Comparison of ENCODE assay signal across 27 cellular contexts in the genomic region with DNA sequence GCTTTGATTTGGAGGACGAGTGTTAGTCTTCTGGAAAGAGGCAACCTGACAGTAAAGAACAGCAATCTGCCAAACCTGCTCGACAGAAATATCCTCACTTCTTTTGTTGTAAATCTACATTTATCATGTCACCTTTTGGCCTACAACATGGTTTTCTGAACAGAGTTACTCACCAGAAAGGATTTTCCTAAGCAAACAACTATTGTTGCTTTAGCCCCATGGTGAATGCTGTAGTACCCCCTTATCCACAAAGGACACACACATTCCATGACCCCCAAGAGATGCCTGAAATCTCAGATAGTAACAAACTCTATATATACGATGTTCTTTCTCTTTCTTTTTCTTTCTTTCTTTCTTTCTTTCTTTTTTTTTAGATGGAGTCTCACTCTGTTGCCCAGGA. TPM values are rescaled to one million over a fixed set of nuclear protein-coding genes. Genes with fewer than 3 reads are reported as not detected.
DNase-seq lines count a peak whose midpoint lies in the region; ATAC-seq, FAIRE-seq and TF ChIP-seq lines count a peak whose summit lies in the region.
"Had no signal": no experiment of that assay in that cellular context is flagged by ENCODE, and none has a peak within 500 bp of the region (broad histone marks: within the 10 kb centered on the region; RNA-seq: fewer than 3 reads in every experiment).

No MANE protein-coding gene starts in this region.

- no peak overlapping the region for H4K91ac ChIP-seq in mesenchymal stem cell (ENCODE audit: low read length)

- H3K4me2 ChIP-seq in A549, result peak overlapping the region; percentile 21
- H3K4me2 ChIP-seq in KMS-11, result peak overlapping the region; percentile 50; the same call in 1 of the 2 replicates
- H3K4me2 ChIP-seq in mesenchymal stem cell (ENCODE audit: low read length, poor library complexity, severe bottlenecking), result no peak overlapping the region
- H3K4me2 ChIP-seq: BLaER1 treated with 17β-estradiol and CSF1 and Interleukin-3, amounts not matched to agents 10 nM and 100 nM had no signal

- no peak for TF ChIP-seq EP300 in A549 (IDR thresholded peaks at IDR 0.05)

- no peak overlapping the region for H2BK12ac ChIP-seq in mesenchymal stem cell (ENCODE audit: low read length in 2 of 2)

- H3K79me1 ChIP-seq in mesenchymal stem cell (replicated peaks; ENCODE audit: low read length, poor library complexity, severe bottlenecking), result no peaks in the 10 kb centered on the region

- no peaks in the 10 kb centered on the region for H3K9me3 ChIP-seq in A549
- H3K9me3 ChIP-seq in mesenchymal stem cell (ENCODE audit: control insufficient read depth, low read length), result no peaks in the 10 kb centered on the region
- H3K9me3 ChIP-seq: BLaER1 treated with 17β-estradiol and CSF1 and Interleukin-3, amounts not matched to agents 10 nM and 100 nM; gastrocnemius medialis; right atrium auricular region; transverse colon had no signal

- H3K36me3 ChIP-seq in KMS-11 (ENCODE audit: insufficient read depth) (no peaks in the 10 kb centered on the region), mesenchymal stem cell (ENCODE audit: control insufficient read depth in 1 of 2, insufficient read depth in 2 of 2, low read depth in 1 of 2, low read length in 2 of 2) (no peaks in the 10 kb centered on the region)
- H3K36me3 ChIP-seq: BLaER1 treated with 17β-estradiol and CSF1 and Interleukin-3, amounts not matched to agents 10 nM and 100 nM; gastrocnemius medialis; right atrium auricular region; transverse colon had no signal

- H3K79me2 ChIP-seq in KMS-11 (ENCODE audit: insufficient read depth, low read depth), result no peaks in the 10 kb centered on the region

- H3K4me1 ChIP-seq in A549 (peaks cover 6% of the 10 kb centered on the region; the same call in 2 of the 3 replicates), KMS-11 (ENCODE audit: low read depth, poor library complexity, severe bottlenecking) (peaks cover 31% of the 10 kb centered on the region), mesenchymal stem cell (ENCODE audit: control insufficient read depth, insufficient read depth, low read depth, low read length) (peaks cover 10% of the 10 kb centered on the region)
- H3K4me1 ChIP-seq: right atrium auricular region, transverse colon had no signal

- H3K27me3 ChIP-seq in KMS-11 (ENCODE audit: insufficient read depth, low read depth) (no peaks in the 10 kb centered on the region), mesenchymal stem cell (ENCODE audit: control insufficient read depth in 1 of 2, insufficient read depth in 1 of 2, low read length in 2 of 2) (no peaks in the 10 kb centered on the region)
- H3K27me3 ChIP-seq: BLaER1 treated with 17β-estradiol and CSF1 and Interleukin-3, amounts not matched to agents 10 nM and 100 nM; dorsolateral prefrontal cortex; gastrocnemius medialis; right atrium auricular region; transverse colon had no signal

- DNase-seq in A549 (ENCODE audit: low read depth in 1 of 2, low spot score in 1 of 2), result no peak
- DNase-seq in choroid plexus epithelial cell (ENCODE audit: low read depth), result peak; percentile 57
- DNase-seq in mesenchymal stem cell, result peak; percentile 6
- no peak for DNase-seq in NCI-H345 (lab: John Stamatoyannopoulos, UW)
- DNase-seq in stimulated activated CD4-positive, alpha-beta T cell treated with anti-CD3 and anti-CD28 coated beads, Interleukin-12 subunit alpha, Interleukin-12 subunit beta, amount 100 ng/mL, for 4 hours, result no peak
- no peak for DNase-seq in activated CD4-positive, alpha-beta T cell treated with anti-CD3 and anti-CD28 coated beads, Interleukin-2, amount 50 U/mL, for 1 hour
- DNase-seq: ACHN; activated B cell treated with CpG ODN at 0.5 μM for 24 hours; activated CD4-positive, alpha-beta memory T cell treated with anti-CD3 and anti-CD28 coated beads for 36 hours; activated effector memory CD4-positive, alpha-beta T cell treated with anti-CD3 and anti-CD28 coated beads, Interleukin-2, amount 50 U/mL, for 16 hours; activated naive CD8-positive, alpha-beta T cell treated with anti-CD3 and anti-CD28 coated beads, Interleukin-2, amount 50 U/mL, for 24 hours; caudate nucleus; dorsolateral prefrontal cortex; erythroblast; gastrocnemius medialis; GF-D8; HCEC 1CT; KBM-7; kidney; NCI-H1694 treated with DMSO at 0.1 percent for 48 hours; NCI-H748 treated with DMSO at 0.1 percent for 48 hours; T1000; transverse colon had no signal

- TF ChIP-seq POLR2A in A549 (IDR thresholded peaks at IDR 0.05; ENCODE audit: low read length), result no peak

- no peak overlapping the region for H3K18ac ChIP-seq in mesenchymal stem cell (ENCODE audit: low read depth in 1 of 2, low read length in 2 of 2)

- H3K9ac ChIP-seq in KMS-11, result no peak overlapping the region
- no peak overlapping the region for H3K9ac ChIP-seq in mesenchymal stem cell (ENCODE audit: low read length)
- H3K9ac ChIP-seq: BLaER1 treated with 17β-estradiol and CSF1 and Interleukin-3, amounts not matched to agents 10 nM and 100 nM had no signal

- ATAC-seq in A549 (no peak), GM18858 (IDR thresholded peaks at IDR 0.05; ENCODE audit: unreplicated experiment) (no peak)
- ATAC-seq: activated naive CD8-positive, alpha-beta T cell treated with anti-CD3 and anti-CD28 coated beads, Interleukin-2, amount 50 U/mL, for 24 hours; gastrocnemius medialis had no signal

- no peak overlapping the region for H3K14ac ChIP-seq in mesenchymal stem cell (ENCODE audit: low read length in 2 of 2)

- H2AK5ac ChIP-seq in mesenchymal stem cell (ENCODE audit: low read length, severe bottlenecking), result no peak overlapping the region

- 38% methylated on average over 3 of the region's 3 CpGs for WGBS in A549 (ENCODE audit: missing lambda C conversion rate)
- WGBS in mesenchymal stem cell, result 68% methylated on average over 3 of the region's 3 CpGs

- H3K23ac ChIP-seq in mesenchymal stem cell (ENCODE audit: low read length in 2 of 2), result no peak overlapping the region

- H4K20me1 ChIP-seq in KMS-11 (ENCODE audit: insufficient read depth), result no peaks in the 10 kb centered on the region
- H4K20me1 ChIP-seq: BLaER1 treated with 17β-estradiol and CSF1 and Interleukin-3, amounts not matched to agents 10 nM and 100 nM had no signal

- POLR2A ChIA-PET in A549 (lab: Yijun Ruan, JAX), result no interaction called here

- H3K27ac ChIP-seq in A549 (no peak overlapping the region), KMS-11 (no peak overlapping the region), mesenchymal stem cell (ENCODE audit: low read length, poor library complexity, severe bottlenecking) (no peak overlapping the region)
- H3K27ac ChIP-seq: BLaER1 treated with 17β-estradiol and CSF1 and Interleukin-3, amounts not matched to agents 10 nM and 100 nM; dorsolateral prefrontal cortex; gastrocnemius medialis; right atrium auricular region; transverse colon had no signal

- CTCF ChIA-PET in A549 (lab: Yijun Ruan, JAX), result no interaction called here

- no peak for FAIRE-seq in A549 (lab: Jason Lieb, UNC)
- FAIRE-seq: kidney had no signal

- TF ChIP-seq RAD21 in A549 (conservative IDR thresholded peaks at IDR 0.05 in 1 of 2, IDR thresholded peaks at IDR 0.05 in 1 of 2), result no peak

- H3K4me3 ChIP-seq in A549, result no peak overlapping the region
- no peak overlapping the region for H3K4me3 ChIP-seq in KMS-11 (IDR thresholded peaks at IDR 0.05; ENCODE audit: insufficient read depth, low read depth, low read length)
- H3K4me3 ChIP-seq in choroid plexus epithelial cell (ENCODE audit: low read depth, low read length), result no peak overlapping the region
- no peak overlapping the region for H3K4me3 ChIP-seq in mesenchymal stem cell (ENCODE audit: insufficient read depth in 1 of 2, low read depth in 1 of 2, low read length in 2 of 2)
- H3K4me3 ChIP-seq: BLaER1 treated with 17β-estradiol and CSF1 and Interleukin-3, amounts not matched to agents 10 nM and 100 nM; dorsolateral prefrontal cortex; gastrocnemius medialis; right atrium auricular region; transverse colon had no signal

- no peak overlapping the region for H2AFZ ChIP-seq in KMS-11 (ENCODE audit: low read depth)
- H2AFZ ChIP-seq in mesenchymal stem cell (ENCODE audit: low read depth, low read length), result no peak overlapping the region

- no peak overlapping the region for H3K4ac ChIP-seq in mesenchymal stem cell (ENCODE audit: low read depth in 1 of 2, low read length in 2 of 2)

- TF ChIP-seq CTCF in A549 (IDR thresholded peaks at IDR 0.05), result no peak
- no peak for TF ChIP-seq CTCF in KMS-11 (conservative IDR thresholded peaks at IDR 0.05; ENCODE audit: low read depth, low read length)
- TF ChIP-seq CTCF in choroid plexus epithelial cell (conservative IDR thresholded peaks at IDR 0.05; ENCODE audit: low read depth, low read length), result no peak

- H4K8ac ChIP-seq in mesenchymal stem cell (ENCODE audit: low read length), result no peak overlapping the region

- no peak overlapping the region for H2BK15ac ChIP-seq in mesenchymal stem cell (ENCODE audit: low read depth, poor library complexity, severe bottlenecking)

- no peak overlapping the region for H2BK120ac ChIP-seq in mesenchymal stem cell (ENCODE audit: low read depth, low read length)

- no peak overlapping the region for H2BK5ac ChIP-seq in mesenchymal stem cell (ENCODE audit: low read depth, low read length, poor library complexity, severe bottlenecking)

TF ChIP-seq in A549, 52 proteins besides CTCF, POLR2A, EP300 and RAD21 (continues in another document):
- TF ChIP-seq, protein P1, sequence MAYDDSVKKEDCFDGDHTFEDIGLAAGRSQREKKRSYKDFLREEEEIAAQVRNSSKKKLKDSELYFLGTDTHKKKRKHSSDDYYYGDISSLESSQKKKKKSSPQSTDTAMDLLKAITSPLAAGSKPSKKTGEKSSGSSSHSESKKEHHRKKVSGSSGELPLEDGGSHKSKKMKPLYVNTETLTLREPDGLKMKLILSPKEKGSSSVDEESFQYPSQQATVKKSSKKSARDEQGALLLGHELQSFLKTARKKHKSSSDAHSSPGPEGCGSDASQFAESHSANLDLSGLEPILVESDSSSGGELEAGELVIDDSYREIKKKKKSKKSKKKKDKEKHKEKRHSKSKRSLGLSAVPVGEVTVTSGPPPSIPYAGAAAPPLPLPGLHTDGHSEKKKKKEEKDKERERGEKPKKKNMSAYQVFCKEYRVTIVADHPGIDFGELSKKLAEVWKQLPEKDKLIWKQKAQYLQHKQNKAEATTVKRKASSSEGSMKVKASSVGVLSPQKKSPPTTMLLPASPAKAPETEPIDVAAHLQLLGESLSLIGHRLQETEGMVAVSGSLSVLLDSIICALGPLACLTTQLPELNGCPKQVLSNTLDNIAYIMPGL (CRISPR knock-in tag; IDR thresholded peaks at IDR 0.05; ENCODE audit: borderline replicate concordance), result no peak
- TF ChIP-seq HOXB5 (CRISPR knock-in tag; IDR thresholded peaks at IDR 0.05), result no peak

RNA-seq across cellular contexts. Expression of a gene that starts 42.7 kb away (rescaled TPM):
- polyA plus RNA-seq in A549 (2011; rRNA removed), result 2.1 and 2.7 TPM in 2 replicates
- 0.54 and 0.75 TPM in 2 replicates for polyA plus RNA-seq in A549 (2012; cell fraction: cytosol; rRNA removed)
- 0.40 and 0.51 TPM in 2 replicates for polyA plus RNA-seq in A549 (2012; cell fraction: nucleus; rRNA removed)
- 1.5 to 2.1 TPM (median 1.5 TPM) in 3 replicates for polyA plus RNA-seq in A549 (2017; fragmentation: RNase III; extraction: RNeasy Plus Mini Kit Qiagen cat#74134 plus additional on column Dnase treatment)
- 0.78 and 1.9 TPM in 2 replicates for polyA minus RNA-seq in A549 (2011; rRNA and poly(A)+ RNA removed)
- polyA plus RNA-seq in mesenchymal stem cell (2013, experiment 1 of 2), result 4.3 TPM
- polyA plus RNA-seq in mesenchymal stem cell (2013, experiment 2 of 2), result 4.5 TPM

Comparison
In these comparisons a context has a peak if more than half of its experiments do, and no peak if none do; other contexts are left out.
1. DNase-seq: peak in choroid plexus epithelial cell (single experiment) and mesenchymal stem cell (single experiment); none in A549 (0 of 2), NCI-H345 (single experiment), stimulated activated CD4-positive, alpha-beta T cell treated with anti-CD3 and anti-CD28 coated beads, Interleukin-12 subunit alpha, Interleukin-12 subunit beta, amount 100 ng/mL, for 4 hours (single experiment) and activated CD4-positive, alpha-beta T cell treated with anti-CD3 and anti-CD28 coated beads, Interleukin-2, amount 50 U/mL, for 1 hour (single experiment).